In the genomic region with DNA sequence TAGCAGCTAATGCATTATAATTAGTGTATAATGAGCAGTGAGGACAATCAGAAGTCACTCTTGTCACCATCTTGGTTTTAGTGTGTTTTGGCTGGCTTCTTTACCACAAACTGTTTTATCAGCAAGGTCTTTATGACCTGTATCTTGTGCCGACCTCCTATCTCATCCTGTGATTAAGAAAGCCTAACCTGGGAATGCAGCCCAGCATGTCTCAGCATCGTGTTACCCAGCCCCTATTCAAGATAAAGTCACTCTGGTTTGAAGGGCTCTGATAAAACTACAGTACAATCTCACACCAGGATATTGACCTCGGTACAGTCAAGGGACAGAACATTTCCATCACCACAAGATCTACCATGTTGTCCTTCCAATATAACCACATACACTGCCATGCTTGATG, we compare ENCODE assay signal across 25 cellular contexts.
"Had no signal": no experiment of that assay in that cellular context is flagged by ENCODE, and none has a peak within 500 bp of the region (broad histone marks: within the 10 kb centered on the region; RNA-seq: fewer than 3 reads in every experiment).

No MANE protein-coding gene starts in this region.

- ATAC-seq: psoas muscle; right lobe of liver; stimulated activated effector memory CD8-positive, alpha-beta T cell treated with anti-CD3 and anti-CD28 coated beads, Interleukin-12 subunit alpha, Interleukin-12 subunit beta, amount 100 ng/mL, for 72 hours; stimulated activated naive B cell treated with anti-CD40 and anti-IgM and Interleukin-4, amounts not matched to agents 10 μg/mL and 1 μg/mL and 100 μg/mL, for 72 hours had no signal

- FAIRE-seq: small intestine, urothelium cell line had no signal

- H3K27ac ChIP-seq: neural progenitor cell, ovary, parathyroid adenoma, psoas muscle, right lobe of liver, sigmoid colon, stomach, thoracic aorta, thyroid gland, tibial nerve, upper lobe of left lung, vagina had no signal

- H2AFZ ChIP-seq: neural progenitor cell, parathyroid adenoma had no signal

- DNase-seq: occipital lobe; ovary; posterior cingulate gyrus; psoas muscle; right cardiac atrium; right lobe of liver; sigmoid colon; small intestine; stimulated activated CD4-positive, alpha-beta T cell treated with anti-CD3 and anti-CD28 coated beads, Interleukin-15, amount 100 ng/mL, for 24 hours; stimulated activated CD4-positive, alpha-beta T cell treated with anti-CD3 and anti-CD28 coated beads, Interleukin-2, amount 100 ng/mL, for 24 hours; stimulated activated CD4-positive, alpha-beta T cell treated with anti-CD3 and anti-CD28 coated beads, Interleukin-2, amount 100 ng/mL, for 48 hours; stimulated activated CD4-positive, alpha-beta T cell treated with anti-CD3 and anti-CD28 coated beads, Interleukin-4, amount 100 ng/mL, for 24 hours; stimulated activated naive B cell treated with anti-CD40 and anti-IgM and Interleukin-4, amounts not matched to agents 10 μg/mL and 1 μg/mL and 100 μg/mL, for 72 hours; stimulated activated naive CD4-positive, alpha-beta T cell treated with Interleukin-2 at 50 U/mL for 16 hours; stomach; thyroid gland; trophoblast cell; upper lobe of left lung had no signal

- H3K79me2 ChIP-seq: parathyroid adenoma had no signal

- H3K4me1 ChIP-seq: neural progenitor cell, parathyroid adenoma, psoas muscle, right lobe of liver, sigmoid colon, stomach, thyroid gland, tibial nerve, upper lobe of left lung, vagina had no signal

- H3K4me2 ChIP-seq: neural progenitor cell had no signal

- H3K36me3 ChIP-seq: neural progenitor cell, ovary, right lobe of liver, sigmoid colon, stomach, thoracic aorta, thyroid gland, tibial nerve, upper lobe of left lung, vagina had no signal

- H3K27me3 ChIP-seq: neural progenitor cell, ovary, right lobe of liver, sigmoid colon, stomach, thyroid gland, tibial nerve, upper lobe of left lung, vagina had no signal

- H3K9ac ChIP-seq: neural progenitor cell, parathyroid adenoma had no signal

- H3K4me3 ChIP-seq: neural progenitor cell, ovary, psoas muscle, right lobe of liver, sigmoid colon, stomach, thoracic aorta, thyroid gland, tibial nerve, upper lobe of left lung, vagina had no signal
